ENCODE assay signal across 10 cellular contexts in genomic region chr21:15289896-15290841, GRCh38.
A peak's percentile ranks its signal among the peaks of the same experiment; 100 is the strongest.
DNase-seq lines count a peak whose midpoint lies in the region; ATAC-seq and TF ChIP-seq lines count a peak whose summit lies in the region.
"Had no signal": no experiment of that assay in that cellular context is flagged by ENCODE, and none has a peak within 500 bp of the region (broad histone marks: within the 10 kb centered on the region; RNA-seq: fewer than 3 reads in every experiment).

No MANE protein-coding gene starts in this region.

- H3K36me3 ChIP-seq in DND-41 (ENCODE audit: insufficient read depth, low read length) (no peaks in the 10 kb centered on the region), neuronal stem cell (replicated peaks in 1 of 2; ENCODE audit: control insufficient read depth in 2 of 2, insufficient read depth in 2 of 2, low read length in 2 of 2) (no peaks in the 10 kb centered on the region)

- H4K20me1 ChIP-seq in DND-41 (ENCODE audit: insufficient read depth, low read length): no peaks in the 10 kb centered on the region

- peak overlapping the region; percentile 90 for H2BK120ac ChIP-seq in neuronal stem cell (ENCODE audit: low read depth, low read length)

- whole genome bisulfite sequencing in neuronal stem cell (ENCODE audit: extremely low coverage in 2 of 2, insufficient read length in 2 of 2, insufficient replicate concordance in 1 of 2), 2 donors: no CpG with 5 or more reads among the region's 31 CpGs

- H3K18ac ChIP-seq in neuronal stem cell (ENCODE audit: low read length): peak overlapping the region; percentile 97

- peak overlapping the region; percentile 100 for H2BK12ac ChIP-seq in neuronal stem cell (ENCODE audit: low read length)

- no peak overlapping the region for H4K8ac ChIP-seq in neuronal stem cell (ENCODE audit: low read depth, low read length)

- H3K79me2 ChIP-seq in DND-41 (ENCODE audit: insufficient read depth, low read length): no peaks in the 10 kb centered on the region

- H2AK5ac ChIP-seq in neuronal stem cell (ENCODE audit: low read depth, low read length): peak overlapping the region; percentile 94

- H3K4me1 ChIP-seq in DND-41 (ENCODE audit: insufficient read depth, low read length) (no peaks in the 10 kb centered on the region), neuronal stem cell (ENCODE audit: control insufficient read depth in 2 of 2, insufficient read depth in 1 of 2, low read depth in 1 of 2, low read length in 2 of 2) (peaks cover 6 to 10% of the 10 kb centered on the region in 2 donors)

- H3K4ac ChIP-seq in neuronal stem cell (ENCODE audit: low read length): peak overlapping the region; percentile 98

- ATAC-seq in DND-41 (ENCODE audit: insufficient read depth, low read depth) (peak; percentile 37; the same call in 2 of the 3 replicates), HG03175 (IDR thresholded peaks at IDR 0.05; ENCODE audit: unreplicated experiment) (no peak), HG03039 (IDR thresholded peaks at IDR 0.05; ENCODE audit: unreplicated experiment) (no peak), HG03439 (IDR thresholded peaks at IDR 0.05; ENCODE audit: unreplicated experiment) (no peak), HG03457 (IDR thresholded peaks at IDR 0.05; ENCODE audit: unreplicated experiment) (no peak)
- ATAC-seq: effector memory CD8-positive, alpha-beta T cell had no signal

- no peak overlapping the region for H4K91ac ChIP-seq in neuronal stem cell (ENCODE audit: low read depth, low read length, poor library complexity)

- H3K27me3 ChIP-seq in DND-41 (ENCODE audit: insufficient read depth, low read length, poor library complexity): no peaks in the 10 kb centered on the region
- H3K27me3 ChIP-seq in neuronal stem cell (ENCODE audit: control insufficient read depth in 3 of 3, insufficient read depth in 3 of 3, low read depth in 1 of 3, low read length in 3 of 3): no peaks in the 10 kb centered on the region

- no peak overlapping the region for H3K27ac ChIP-seq in DND-41 (ENCODE audit: low read length)
- H3K27ac ChIP-seq in neuronal stem cell (replicated peaks; ENCODE audit: low read length): no peak overlapping the region
- H3K27ac ChIP-seq: SK-N-MC had no signal

- peak overlapping the region; percentile 0 for H2BK5ac ChIP-seq in neuronal stem cell (ENCODE audit: low read length)

- DNase-seq in DND-41: no peak
- DNase-seq in NCI-H1930 (lab: John Stamatoyannopoulos, UW): peak; percentile 30 to 35
- peak; percentile 79 for DNase-seq in ecto neural progenitor cell (ENCODE audit: low spot score)
- peak; percentile 30 for DNase-seq in neuronal stem cell (ENCODE audit: low spot score)
- DNase-seq: effector memory CD8-positive, alpha-beta T cell had no signal

- H2AFZ ChIP-seq in DND-41 (ENCODE audit: low read depth, low read length) (no peak overlapping the region), neuronal stem cell (ENCODE audit: low read length) (peak overlapping the region; percentile 45)

- peak overlapping the region; percentile 100 for H2BK15ac ChIP-seq in neuronal stem cell (ENCODE audit: low read length)

- H3K9me3 ChIP-seq in DND-41 (ENCODE audit: insufficient read depth, low read length, severe bottlenecking): no peaks in the 10 kb centered on the region
- no peaks in the 10 kb centered on the region for H3K9me3 ChIP-seq in neuronal stem cell (replicated peaks in 1 of 2; ENCODE audit: control insufficient read depth in 2 of 2, insufficient read depth in 1 of 2, low read depth in 1 of 2, low read length in 2 of 2)

- H3K14ac ChIP-seq in neuronal stem cell (ENCODE audit: low read length): peak overlapping the region; percentile 99

- no peak for TF ChIP-seq CTCF in DND-41 (IDR thresholded peaks at IDR 0.05; ENCODE audit: borderline replicate concordance, extremely low read depth, low read length, poor library complexity, severe bottlenecking)

- peaks cover 2% of the 10 kb centered on the region for H3K79me1 ChIP-seq in neuronal stem cell (ENCODE audit: low read depth, low read length)

- H3K23ac ChIP-seq in neuronal stem cell (ENCODE audit: low read depth, low read length, poor library complexity): no peak overlapping the region

- H3K4me2 ChIP-seq in DND-41 (ENCODE audit: insufficient read depth, low read length) (no peak overlapping the region), neuronal stem cell (ENCODE audit: insufficient read depth, low read length, poor library complexity, severe bottlenecking) (peak overlapping the region; percentile 0)

- H3K9ac ChIP-seq in DND-41 (ENCODE audit: low read depth, low read length) (no peak overlapping the region), neuronal stem cell (ENCODE audit: low read depth, low read length, poor library complexity) (peak overlapping the region; percentile 36)

- H3K4me3 ChIP-seq in DND-41 (ENCODE audit: low read depth in 1 of 2, low read length in 2 of 2): no peak overlapping the region
- no peak overlapping the region for H3K4me3 ChIP-seq in neuronal stem cell (ENCODE audit: low read length in 2 of 2)
- H3K4me3 ChIP-seq: SK-N-MC had no signal
